Comparison of ENCODE assay signal across 1 cellular context in the genomic region with DNA sequence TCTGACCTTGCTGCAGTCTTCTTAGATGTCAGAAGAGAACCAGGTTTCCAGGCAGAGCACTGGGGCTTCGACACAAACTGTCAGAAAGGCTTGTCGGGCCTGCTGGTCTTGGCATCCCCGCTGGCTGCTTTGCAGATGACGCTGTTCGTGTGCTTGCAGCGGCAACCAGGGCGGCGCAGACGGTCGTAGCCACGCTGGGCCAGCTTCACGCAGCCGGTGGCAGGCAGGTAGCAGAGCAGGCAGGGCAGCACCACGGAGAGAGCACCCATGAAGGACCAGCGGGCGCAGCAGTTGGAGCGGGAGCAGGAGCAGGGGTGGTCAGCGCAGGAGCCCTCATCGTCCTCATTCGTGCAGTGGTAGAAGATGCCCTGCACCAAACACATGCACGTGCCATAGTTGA.
A peak's percentile ranks its signal among the peaks of the same experiment; 100 is the strongest.
TF ChIP-seq lines count a peak whose summit lies in the region.

No MANE protein-coding gene starts in this region.

TF ChIP-seq in HepG2, 621 proteins besides CTCF, POLR2A, EP300 and RAD21:
- TF ChIP-seq ZBTB38 (CRISPR knock-in tag; IDR thresholded peaks at IDR 0.05), result peak; percentile 69; the same call in 1 of the 2 replicates
- TF ChIP-seq, protein P1, sequence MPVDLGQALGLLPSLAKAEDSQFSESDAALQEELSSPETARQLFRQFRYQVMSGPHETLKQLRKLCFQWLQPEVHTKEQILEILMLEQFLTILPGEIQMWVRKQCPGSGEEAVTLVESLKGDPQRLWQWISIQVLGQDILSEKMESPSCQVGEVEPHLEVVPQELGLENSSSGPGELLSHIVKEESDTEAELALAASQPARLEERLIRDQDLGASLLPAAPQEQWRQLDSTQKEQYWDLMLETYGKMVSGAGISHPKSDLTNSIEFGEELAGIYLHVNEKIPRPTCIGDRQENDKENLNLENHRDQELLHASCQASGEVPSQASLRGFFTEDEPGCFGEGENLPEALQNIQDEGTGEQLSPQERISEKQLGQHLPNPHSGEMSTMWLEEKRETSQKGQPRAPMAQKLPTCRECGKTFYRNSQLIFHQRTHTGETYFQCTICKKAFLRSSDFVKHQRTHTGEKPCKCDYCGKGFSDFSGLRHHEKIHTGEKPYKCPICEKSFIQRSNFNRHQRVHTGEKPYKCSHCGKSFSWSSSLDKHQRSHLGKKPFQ (CRISPR knock-in tag; IDR thresholded peaks at IDR 0.05; ENCODE audit: insufficient replicate concordance), result no peak
- TF ChIP-seq TCF12 (IDR thresholded peaks at IDR 0.05), result no peak
- no peak for TF ChIP-seq TCF12 (CRISPR knock-in tag; IDR thresholded peaks at IDR 0.05)
- TF ChIP-seq ZNF296 (CRISPR knock-in tag; conservative IDR thresholded peaks at IDR 0.05), result no peak
- no peak for TF ChIP-seq ZFP36L2 (CRISPR knock-in tag; IDR thresholded peaks at IDR 0.05)
- TF ChIP-seq, protein P2, sequence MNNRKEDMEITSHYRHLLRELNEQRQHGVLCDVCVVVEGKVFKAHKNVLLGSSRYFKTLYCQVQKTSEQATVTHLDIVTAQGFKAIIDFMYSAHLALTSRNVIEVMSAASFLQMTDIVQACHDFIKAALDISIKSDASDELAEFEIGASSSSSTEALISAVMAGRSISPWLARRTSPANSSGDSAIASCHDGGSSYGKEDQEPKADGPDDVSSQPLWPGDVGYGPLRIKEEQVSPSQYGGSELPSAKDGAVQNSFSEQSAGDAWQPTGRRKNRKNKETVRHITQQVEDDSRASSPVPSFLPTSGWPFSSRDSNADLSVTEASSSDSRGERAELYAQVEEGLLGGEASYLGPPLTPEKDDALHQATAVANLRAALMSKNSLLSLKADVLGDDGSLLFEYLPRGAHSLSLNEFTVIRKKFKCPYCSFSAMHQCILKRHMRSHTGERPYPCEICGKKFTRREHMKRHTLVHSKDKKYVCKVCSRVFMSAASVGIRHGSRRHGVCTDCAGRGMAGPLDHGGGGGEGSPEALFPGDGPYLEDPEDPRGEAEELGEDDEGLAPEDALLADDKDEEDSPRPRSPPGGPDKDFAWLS (CRISPR knock-in tag; IDR thresholded peaks at IDR 0.05; ENCODE audit: borderline replicate concordance), result no peak
- peak; percentile 89 for TF ChIP-seq ZC3H13 (CRISPR knock-in tag; IDR thresholded peaks at IDR 0.05)
- TF ChIP-seq NAIF1 (CRISPR knock-in tag; IDR thresholded peaks at IDR 0.05; ENCODE audit: borderline replicate concordance), result no peak
- no peak for TF ChIP-seq HMGA1 (CRISPR knock-in tag; conservative IDR thresholded peaks at IDR 0.05)
- TF ChIP-seq ZNF598 (CRISPR knock-in tag; IDR thresholded peaks at IDR 0.05; ENCODE audit: borderline replicate concordance), result no peak
- TF ChIP-seq, protein P3, sequence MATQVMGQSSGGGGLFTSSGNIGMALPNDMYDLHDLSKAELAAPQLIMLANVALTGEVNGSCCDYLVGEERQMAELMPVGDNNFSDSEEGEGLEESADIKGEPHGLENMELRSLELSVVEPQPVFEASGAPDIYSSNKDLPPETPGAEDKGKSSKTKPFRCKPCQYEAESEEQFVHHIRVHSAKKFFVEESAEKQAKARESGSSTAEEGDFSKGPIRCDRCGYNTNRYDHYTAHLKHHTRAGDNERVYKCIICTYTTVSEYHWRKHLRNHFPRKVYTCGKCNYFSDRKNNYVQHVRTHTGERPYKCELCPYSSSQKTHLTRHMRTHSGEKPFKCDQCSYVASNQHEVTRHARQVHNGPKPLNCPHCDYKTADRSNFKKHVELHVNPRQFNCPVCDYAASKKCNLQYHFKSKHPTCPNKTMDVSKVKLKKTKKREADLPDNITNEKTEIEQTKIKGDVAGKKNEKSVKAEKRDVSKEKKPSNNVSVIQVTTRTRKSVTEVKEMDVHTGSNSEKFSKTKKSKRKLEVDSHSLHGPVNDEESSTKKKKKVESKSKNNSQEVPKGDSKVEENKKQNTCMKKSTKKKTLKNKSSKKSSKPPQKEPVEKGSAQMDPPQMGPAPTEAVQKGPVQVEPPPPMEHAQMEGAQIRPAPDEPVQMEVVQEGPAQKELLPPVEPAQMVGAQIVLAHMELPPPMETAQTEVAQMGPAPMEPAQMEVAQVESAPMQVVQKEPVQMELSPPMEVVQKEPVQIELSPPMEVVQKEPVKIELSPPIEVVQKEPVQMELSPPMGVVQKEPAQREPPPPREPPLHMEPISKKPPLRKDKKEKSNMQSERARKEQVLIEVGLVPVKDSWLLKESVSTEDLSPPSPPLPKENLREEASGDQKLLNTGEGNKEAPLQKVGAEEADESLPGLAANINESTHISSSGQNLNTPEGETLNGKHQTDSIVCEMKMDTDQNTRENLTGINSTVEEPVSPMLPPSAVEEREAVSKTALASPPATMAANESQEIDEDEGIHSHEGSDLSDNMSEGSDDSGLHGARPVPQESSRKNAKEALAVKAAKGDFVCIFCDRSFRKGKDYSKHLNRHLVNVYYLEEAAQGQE (IDR thresholded peaks at IDR 0.05; ENCODE audit: borderline replicate concordance in 1 of 2, low read depth in 1 of 2, low read length in 2 of 2), result peak; percentile 31 to 49; a peak in 3 of 4 replicates
- TF ChIP-seq GABPB1 (CRISPR knock-in tag; IDR thresholded peaks at IDR 0.05), result no peak; the same call in 1 of the 2 replicates
- TF ChIP-seq ZNF549 (CRISPR knock-in tag; IDR thresholded peaks at IDR 0.05), result no peak
- peak; percentile 58 for TF ChIP-seq RBFOX2 (IDR thresholded peaks at IDR 0.05; ENCODE audit: low read depth, low read length)
- peak; percentile 44; the same call in 1 of the 2 replicates for TF ChIP-seq HNRNPL (IDR thresholded peaks at IDR 0.05; ENCODE audit: low read depth, low read length)
- TF ChIP-seq SRY (CRISPR knock-in tag; IDR thresholded peaks at IDR 0.05), result no peak
- 0 out of 2 replicates have a peak, but pooled peaks have one; percentile 32 for TF ChIP-seq ZNF501 (CRISPR knock-in tag; IDR thresholded peaks at IDR 0.05)
